1 cellular context compared by ENCODE assay signal in genomic region chr11:34205326-34206035, GRCh38.
TF ChIP-seq lines count a peak whose summit lies in the region.

No MANE protein-coding gene starts in this region.

TF ChIP-seq in IMR-90, 13 proteins besides CTCF, POLR2A, EP300 and RAD21:
- TF ChIP-seq ELK1 (IDR thresholded peaks at IDR 0.05; ENCODE audit: borderline replicate concordance, low read depth, low read length): no peak
- no peak for TF ChIP-seq RCOR1 (IDR thresholded peaks at IDR 0.05; ENCODE audit: insufficient replicate concordance, low read length)
- TF ChIP-seq BHLHE40 (IDR thresholded peaks at IDR 0.05; ENCODE audit: low read depth, low read length): no peak
- no peak for TF ChIP-seq FOS (IDR thresholded peaks at IDR 0.05; ENCODE audit: low read depth, low read length)
- no peak for TF ChIP-seq CHD1 (IDR thresholded peaks at IDR 0.05; ENCODE audit: low read depth, low read length)
- TF ChIP-seq RFX5 (IDR thresholded peaks at IDR 0.05; ENCODE audit: low read depth, low read length): no peak
- TF ChIP-seq CEBPB (IDR thresholded peaks at IDR 0.05; ENCODE audit: low read depth, low read length): no peak
- no peak for TF ChIP-seq NFE2L2 (IDR thresholded peaks at IDR 0.05; ENCODE audit: low read depth, low read length)
- no peak for TF ChIP-seq MAFK (IDR thresholded peaks at IDR 0.05; ENCODE audit: low read depth, low read length)
- no peak for TF ChIP-seq USF2 (IDR thresholded peaks at IDR 0.05; ENCODE audit: low read depth, low read length)
- no peak for TF ChIP-seq MAZ (IDR thresholded peaks at IDR 0.05; ENCODE audit: borderline replicate concordance, low read depth, low read length)
- no peak for TF ChIP-seq MXI1 (IDR thresholded peaks at IDR 0.05; ENCODE audit: borderline replicate concordance, low read depth, low read length)
